Comparison of ENCODE assay signal across 4 cellular contexts in genomic region chr2:238649123-238649522, GRCh38.
"Had no signal": no experiment of that assay in that cellular context is flagged by ENCODE, and none has a peak within 500 bp of the region (broad histone marks: within the 10 kb centered on the region; RNA-seq: fewer than 3 reads in every experiment).

No MANE protein-coding gene starts in this region.

- H3K4me3 Mint-ChIP-seq: GM23338, H9 had no signal

- ATAC-seq: GM23338 had no signal

- H3K27ac Mint-ChIP-seq: GM23338, H9 had no signal

- DNase-seq: H9, HCEC 1CT, IMR-90 had no signal

- H3K4me3 ChIP-seq: GM23338 had no signal
